In genomic region chr1:43316738-43317520, GRCh38 we compare ENCODE assay signal across 2 cellular contexts.
TF ChIP-seq lines count a peak whose summit lies in the region.

No MANE protein-coding gene starts in this region.

TF ChIP-seq in SK-N-SH, 30 proteins besides CTCF, POLR2A, EP300 and RAD21 (continued from another document):
- TF ChIP-seq, protein P1, sequence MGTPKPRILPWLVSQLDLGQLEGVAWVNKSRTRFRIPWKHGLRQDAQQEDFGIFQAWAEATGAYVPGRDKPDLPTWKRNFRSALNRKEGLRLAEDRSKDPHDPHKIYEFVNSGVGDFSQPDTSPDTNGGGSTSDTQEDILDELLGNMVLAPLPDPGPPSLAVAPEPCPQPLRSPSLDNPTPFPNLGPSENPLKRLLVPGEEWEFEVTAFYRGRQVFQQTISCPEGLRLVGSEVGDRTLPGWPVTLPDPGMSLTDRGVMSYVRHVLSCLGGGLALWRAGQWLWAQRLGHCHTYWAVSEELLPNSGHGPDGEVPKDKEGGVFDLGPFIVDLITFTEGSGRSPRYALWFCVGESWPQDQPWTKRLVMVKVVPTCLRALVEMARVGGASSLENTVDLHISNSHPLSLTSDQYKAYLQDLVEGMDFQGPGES (IDR thresholded peaks at IDR 0.05; ENCODE audit: low read depth, low read length) = no peak
- TF ChIP-seq REST (IDR thresholded peaks at IDR 0.05; ENCODE audit: low read depth, low read length) = no peak
- no peak for TF ChIP-seq SMC3 (IDR thresholded peaks at IDR 0.05; ENCODE audit: low read depth, low read length)
- no peak for TF ChIP-seq SIN3A (IDR thresholded peaks at IDR 0.05; ENCODE audit: borderline replicate concordance, low read depth, low read length)
- TF ChIP-seq FOXM1 (IDR thresholded peaks at IDR 0.05; ENCODE audit: low read depth) = no peak
- no peak for TF ChIP-seq POLR2AphosphoS5 (IDR thresholded peaks at IDR 0.05; ENCODE audit: low read depth, low read length)
- TF ChIP-seq FOXJ3 (CRISPR knock-in tag; IDR thresholded peaks at IDR 0.05) = no peak
- no peak for TF ChIP-seq EZH2phosphoT487 (IDR thresholded peaks at IDR 0.05; ENCODE audit: borderline replicate concordance, low read depth)
- TF ChIP-seq CHD2 (IDR thresholded peaks at IDR 0.05; ENCODE audit: low read length, partially characterized antibody) = no peak
- no peak for TF ChIP-seq MXI1 (IDR thresholded peaks at IDR 0.05; ENCODE audit: low read depth, low read length)
- TF ChIP-seq RXRA (IDR thresholded peaks at IDR 0.05; ENCODE audit: borderline replicate concordance, low read depth) = no peak

TF ChIP-seq in SK-N-SH treated with all-trans-retinoic acid at 6 μM for 48 hours, 23 proteins besides CTCF, POLR2A, EP300 and RAD21 (continued from another document):
- no peak for TF ChIP-seq TSHZ2 (CRISPR knock-in tag; IDR thresholded peaks at IDR 0.05)
- TF ChIP-seq RARB (CRISPR knock-in tag; IDR thresholded peaks at IDR 0.05) = no peak
- TF ChIP-seq, protein P2, sequence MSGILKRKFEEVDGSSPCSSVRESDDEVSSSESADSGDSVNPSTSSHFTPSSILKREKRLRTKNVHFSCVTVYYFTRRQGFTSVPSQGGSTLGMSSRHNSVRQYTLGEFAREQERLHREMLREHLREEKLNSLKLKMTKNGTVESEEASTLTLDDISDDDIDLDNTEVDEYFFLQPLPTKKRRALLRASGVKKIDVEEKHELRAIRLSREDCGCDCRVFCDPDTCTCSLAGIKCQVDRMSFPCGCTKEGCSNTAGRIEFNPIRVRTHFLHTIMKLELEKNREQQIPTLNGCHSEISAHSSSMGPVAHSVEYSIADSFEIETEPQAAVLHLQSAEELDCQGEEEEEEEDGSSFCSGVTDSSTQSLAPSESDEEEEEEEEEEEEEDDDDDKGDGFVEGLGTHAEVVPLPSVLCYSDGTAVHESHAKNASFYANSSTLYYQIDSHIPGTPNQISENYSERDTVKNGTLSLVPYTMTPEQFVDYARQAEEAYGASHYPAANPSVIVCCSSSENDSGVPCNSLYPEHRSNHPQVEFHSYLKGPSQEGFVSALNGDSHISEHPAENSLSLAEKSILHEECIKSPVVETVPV (CRISPR knock-in tag; IDR thresholded peaks at IDR 0.05) = no peak
- no peak for TF ChIP-seq CREB5 (CRISPR knock-in tag; IDR thresholded peaks at IDR 0.05; ENCODE audit: low read depth)
- no peak for TF ChIP-seq ESRRG (CRISPR knock-in tag; IDR thresholded peaks at IDR 0.05)
- no peak for TF ChIP-seq ISL1 (CRISPR knock-in tag; IDR thresholded peaks at IDR 0.05)
- no peak for TF ChIP-seq BACH2 (CRISPR knock-in tag; IDR thresholded peaks at IDR 0.05; ENCODE audit: borderline replicate concordance)
